In genomic region chr6:37302086-37302686, GRCh38 we compare ENCODE assay signal across 1 cellular context.
TF ChIP-seq lines count a peak whose summit lies in the region.

No MANE protein-coding gene starts in this region.

TF ChIP-seq in K562, 482 proteins besides CTCF, POLR2A, EP300 and RAD21 (continues in another document):
- TF ChIP-seq ZNF436 (CRISPR knock-in tag; IDR thresholded peaks at IDR 0.05): no peak
- no peak for TF ChIP-seq TFE3 (CRISPR knock-in tag; IDR thresholded peaks at IDR 0.05)
- TF ChIP-seq E2F8 (IDR thresholded peaks at IDR 0.05; ENCODE audit: low read depth, partially characterized antibody): peak; percentile 61
- no peak for TF ChIP-seq BRD9 (IDR thresholded peaks at IDR 0.05; ENCODE audit: low read depth, partially characterized antibody)
- TF ChIP-seq ZNF232 (CRISPR knock-in tag; IDR thresholded peaks at IDR 0.05): no peak
- no peak for TF ChIP-seq ARID2 (IDR thresholded peaks at IDR 0.05)
- peak; percentile 94 for TF ChIP-seq ZKSCAN8 (CRISPR knock-in tag; IDR thresholded peaks at IDR 0.05)
- peak; percentile 94 for TF ChIP-seq TFAP4 (CRISPR knock-in tag; IDR thresholded peaks at IDR 0.05; ENCODE audit: borderline replicate concordance)
- no peak for TF ChIP-seq CHD1 (IDR thresholded peaks at IDR 0.05; ENCODE audit: low read length)
- TF ChIP-seq ZNF239 (CRISPR knock-in tag; IDR thresholded peaks at IDR 0.05): peak; percentile 88
- TF ChIP-seq MYNN (IDR thresholded peaks at IDR 0.05): peak; percentile 92
- no peak for TF ChIP-seq MYNN (CRISPR knock-in tag; IDR thresholded peaks at IDR 0.05)
- no peak for TF ChIP-seq TAF9B (IDR thresholded peaks at IDR 0.05; ENCODE audit: partially characterized antibody)
- no peak for TF ChIP-seq RBM25 (IDR thresholded peaks at IDR 0.05; ENCODE audit: low read depth, low read length, severe bottlenecking)
- peak; percentile 91 for TF ChIP-seq TRIM28 (IDR thresholded peaks at IDR 0.05)
- no peak for TF ChIP-seq KLF10 (CRISPR knock-in tag; IDR thresholded peaks at IDR 0.05)
- peak; percentile 100 for TF ChIP-seq TAL1 (IDR thresholded peaks at IDR 0.05)
- TF ChIP-seq PREB (CRISPR knock-in tag; IDR thresholded peaks at IDR 0.05): no peak
- no peak for TF ChIP-seq SNIP1 (IDR thresholded peaks at IDR 0.05; ENCODE audit: low read depth)
- no peak for TF ChIP-seq CEBPZ (IDR thresholded peaks at IDR 0.05; ENCODE audit: borderline replicate concordance, low read depth, low read length)
- no peak for TF ChIP-seq NCOA4 (IDR thresholded peaks at IDR 0.05; ENCODE audit: partially characterized antibody)
- peak; percentile 100 for TF ChIP-seq DPF2 (IDR thresholded peaks at IDR 0.05)
- TF ChIP-seq ZNF644 (tag; IDR thresholded peaks at IDR 0.05; ENCODE audit: low read depth): peak; percentile 100
- TF ChIP-seq FOXP1 (CRISPR knock-in tag; IDR thresholded peaks at IDR 0.05): peak; percentile 55; the same call in 1 of the 2 replicates
- TF ChIP-seq CBX5 (IDR thresholded peaks at IDR 0.05; ENCODE audit: borderline replicate concordance, low read depth): 0 out of 2 replicates have a peak, but pooled peaks have one; percentile 25
- TF ChIP-seq SRSF1 (IDR thresholded peaks at IDR 0.05; ENCODE audit: low read depth, low read length): no peak
- no peak for TF ChIP-seq USF2 (CRISPR knock-in tag; IDR thresholded peaks at IDR 0.05)
- TF ChIP-seq CREM (IDR thresholded peaks at IDR 0.05; ENCODE audit: low read depth): peak; percentile 85
- peak; percentile 92 for TF ChIP-seq BCL6 (CRISPR knock-in tag; IDR thresholded peaks at IDR 0.05)
- no peak for TF ChIP-seq SP2 (IDR thresholded peaks at IDR 0.05; ENCODE audit: extremely low read depth, low read depth, low read length, poor library complexity, severe bottlenecking)
- peak; percentile 89 for TF ChIP-seq MBD2 (IDR thresholded peaks at IDR 0.05; ENCODE audit: borderline replicate concordance, low read depth)
- 0 out of 2 replicates have a peak, but pooled peaks have one; percentile 33 for TF ChIP-seq ZNF785 (CRISPR knock-in tag; IDR thresholded peaks at IDR 0.05)
- TF ChIP-seq EGR1 (conservative IDR thresholded peaks at IDR 0.05): no peak
- peak; percentile 97 for TF ChIP-seq ZBED1 (IDR thresholded peaks at IDR 0.05)
- peak; percentile 75 for TF ChIP-seq MYC (IDR thresholded peaks at IDR 0.05; ENCODE audit: low read depth, low read length)
- TF ChIP-seq MYC (CRISPR knock-in tag; IDR thresholded peaks at IDR 0.05; ENCODE audit: borderline replicate concordance, low read depth): no peak
- peak; percentile 99 for TF ChIP-seq NFIC (IDR thresholded peaks at IDR 0.05)
- peak; percentile 100 for TF ChIP-seq SMARCE1 (IDR thresholded peaks at IDR 0.05)
- no peak for TF ChIP-seq ZNF124 (CRISPR knock-in tag; IDR thresholded peaks at IDR 0.05)
- no peak for TF ChIP-seq ATF2 (CRISPR knock-in tag; IDR thresholded peaks at IDR 0.05)
- TF ChIP-seq FIP1L1 (IDR thresholded peaks at IDR 0.05; ENCODE audit: low read depth, low read length, poor library complexity, severe bottlenecking): no peak
- TF ChIP-seq GABPA (tag; conservative IDR thresholded peaks at IDR 0.05; ENCODE audit: low read depth): peak; percentile 54; the same call in 1 of the 2 replicates
- peak in 1 of 2 experiments; percentile 71; a peak in 2 of 4 replicates for TF ChIP-seq FOXA3 (CRISPR knock-in tag; conservative IDR thresholded peaks at IDR 0.05 in 1 of 2, IDR thresholded peaks at IDR 0.05 in 1 of 2)
- no peak for TF ChIP-seq THAP7 (CRISPR knock-in tag; IDR thresholded peaks at IDR 0.05)
- peak; percentile 99 for TF ChIP-seq ZNF175 (CRISPR knock-in tag; IDR thresholded peaks at IDR 0.05; ENCODE audit: low read depth)
- no peak for TF ChIP-seq NR1H2 (CRISPR knock-in tag; IDR thresholded peaks at IDR 0.05)
- TF ChIP-seq HNRNPLL (IDR thresholded peaks at IDR 0.05; ENCODE audit: low read depth, low read length, poor library complexity, severe bottlenecking): peak; percentile 19
- peak; percentile 66; the same call in 1 of the 2 replicates for TF ChIP-seq ZBTB26 (CRISPR knock-in tag; IDR thresholded peaks at IDR 0.05)
- no peak for TF ChIP-seq HCFC1 (IDR thresholded peaks at IDR 0.05; ENCODE audit: low read depth, low read length)
- no peak for TF ChIP-seq PHF20 (IDR thresholded peaks at IDR 0.05; ENCODE audit: partially characterized antibody)
- no peak for TF ChIP-seq ARID3B (CRISPR knock-in tag; IDR thresholded peaks at IDR 0.05; ENCODE audit: borderline replicate concordance)
- no peak for TF ChIP-seq CREB5 (CRISPR knock-in tag; IDR thresholded peaks at IDR 0.05)
- TF ChIP-seq TBP (optimal IDR thresholded peaks at IDR 0.05; ENCODE audit: low read depth, low read length): peak; percentile 37
- no peak for TF ChIP-seq TAF7 (tag; IDR thresholded peaks at IDR 0.05)
